In genomic region chr3:49630784-49631183, GRCh38 we compare ENCODE assay signal across 15 cellular contexts. TPM values are rescaled to one million over a fixed set of nuclear protein-coding genes. Genes with fewer than 3 reads are reported as not detected.
DNase-seq lines count a peak whose midpoint lies in the region; ATAC-seq, FAIRE-seq and TF ChIP-seq lines count a peak whose summit lies in the region.
"Had no signal": no experiment of that assay in that cellular context is flagged by ENCODE, and none has a peak within 500 bp of the region (broad histone marks: within the 10 kb centered on the region; RNA-seq: fewer than 3 reads in every experiment).

No MANE protein-coding gene starts in this region.

- peaks cover 14% of the 10 kb centered on the region for H3K36me3 Mint-ChIP-seq in neural crest cell (ENCODE audit: low read depth)
- H3K36me3 Mint-ChIP-seq: CD4-positive, CD25-positive, alpha-beta regulatory T cell had no signal

- H3K27ac Mint-ChIP-seq in neural crest cell (ENCODE audit: unreplicated experiment), result peak overlapping the region; percentile 75
- H3K27ac Mint-ChIP-seq: CD4-positive, CD25-positive, alpha-beta regulatory T cell had no signal

- H3K4me3 ChIP-seq in bronchial epithelial cell (ENCODE audit: low read depth, low read length), result no peak overlapping the region
- no peak overlapping the region for H3K4me3 ChIP-seq in pancreas
- H3K4me3 ChIP-seq in hepatocyte, result no peak overlapping the region
- H3K4me3 ChIP-seq: BLaER1 treated with 17β-estradiol and CSF1 and Interleukin-3, amounts not matched to agents 10 nM and 100 nM; GM23248 had no signal

- H3K4me3 Mint-ChIP-seq in neural crest cell, result no peak overlapping the region
- H3K4me3 Mint-ChIP-seq: CD4-positive, CD25-positive, alpha-beta regulatory T cell had no signal

- H4K20me1 ChIP-seq in hepatocyte (ENCODE audit: insufficient read depth, poor library complexity, severe bottlenecking), result no peaks in the 10 kb centered on the region
- H4K20me1 ChIP-seq: BLaER1 treated with 17β-estradiol and CSF1 and Interleukin-3, amounts not matched to agents 10 nM and 100 nM had no signal

- no peak for ATAC-seq in pancreas
- ATAC-seq in HG02798 (IDR thresholded peaks at IDR 0.05; ENCODE audit: poor library complexity, unreplicated experiment), result no peak
- ATAC-seq: HCT116 had no signal

- TF ChIP-seq CTCF in bronchial epithelial cell (IDR thresholded peaks at IDR 0.05; ENCODE audit: insufficient read depth, low read length, severe bottlenecking) (no peak), neural crest cell (conservative IDR thresholded peaks at IDR 0.05) (no peak), pancreas (IDR thresholded peaks at IDR 0.05) (no peak), hepatocyte (IDR thresholded peaks at IDR 0.05; ENCODE audit: poor library complexity) (no peak)

- intact Hi-C loops in pancreas (cut with DNase I), result no loop called here

- H3K4me1 Mint-ChIP-seq in neural crest cell, result no peaks in the 10 kb centered on the region
- H3K4me1 Mint-ChIP-seq: CD4-positive, CD25-positive, alpha-beta regulatory T cell had no signal

- 94 to 100% methylated on average over 1 of the region's 1 CpG for WGBS in pancreas, 2 donors
- WGBS in hepatocyte (ENCODE audit: low lambda C conversion rate, missing lambda C conversion rate), result 81% methylated on average over 1 of the region's 1 CpG

- no peak overlapping the region for H3K4me2 ChIP-seq in hepatocyte
- H3K4me2 ChIP-seq: BLaER1 treated with 17β-estradiol and CSF1 and Interleukin-3, amounts not matched to agents 10 nM and 100 nM had no signal

- DNase-seq in HT1080 (ENCODE audit: low read depth) (peak; percentile 28), NCI-H226 (peak; percentile 40), bronchial epithelial cell (ENCODE audit: low read depth) (peak; percentile 23), neural crest cell (ENCODE audit: low read depth, low spot score) (no peak), pancreas (no peak), hepatocyte (ENCODE audit: low spot score) (no peak)
- DNase-seq in activated naive CD4-positive, alpha-beta T cell (lab: John Stamatoyannopoulos, UW), result no peak
- DNase-seq: ACHN; CD4-positive, CD25-positive, alpha-beta regulatory T cell; DMS53; GM23248 had no signal

- FAIRE-seq in bronchial epithelial cell (lab: Jason Lieb, UNC), result peak; percentile 82
- FAIRE-seq in pancreas (lab: Jason Lieb, UNC), result no peak
- FAIRE-seq: H54 had no signal

- H3K27me3 Mint-ChIP-seq in neural crest cell (ENCODE audit: low read depth), result no peaks in the 10 kb centered on the region

- H3K4me1 ChIP-seq in pancreas, result no peaks in the 10 kb centered on the region
- H3K4me1 ChIP-seq in hepatocyte (ENCODE audit: insufficient read depth), result no peaks in the 10 kb centered on the region

- H3K9me3 Mint-ChIP-seq in neural crest cell, result peaks cover 14% of the 10 kb centered on the region
- H3K9me3 Mint-ChIP-seq: CD4-positive, CD25-positive, alpha-beta regulatory T cell had no signal

- no peaks in the 10 kb centered on the region for H3K36me3 ChIP-seq in bronchial epithelial cell (ENCODE audit: control insufficient read depth, insufficient read depth, low read length)
- H3K36me3 ChIP-seq in pancreas, result no peaks in the 10 kb centered on the region
- no peaks in the 10 kb centered on the region for H3K36me3 ChIP-seq in hepatocyte (replicated peaks; ENCODE audit: insufficient read depth, low read depth)
- H3K36me3 ChIP-seq: BLaER1 treated with 17β-estradiol and CSF1 and Interleukin-3, amounts not matched to agents 10 nM and 100 nM had no signal

- no peaks in the 10 kb centered on the region for H3K9me3 ChIP-seq in pancreas
- H3K9me3 ChIP-seq in hepatocyte (ENCODE audit: low read depth), result no peaks in the 10 kb centered on the region

- H3K27me3 ChIP-seq in bronchial epithelial cell (ENCODE audit: control insufficient read depth, insufficient read depth, low read length) (no peaks in the 10 kb centered on the region), pancreas (no peaks in the 10 kb centered on the region), hepatocyte (no peaks in the 10 kb centered on the region)
- H3K27me3 ChIP-seq: BLaER1 treated with 17β-estradiol and CSF1 and Interleukin-3, amounts not matched to agents 10 nM and 100 nM had no signal

- no peaks in the 10 kb centered on the region for H3K9me2 ChIP-seq in hepatocyte (replicated peaks; ENCODE audit: insufficient read depth)

- H3K27ac ChIP-seq in pancreas (no peak overlapping the region), hepatocyte (no peak overlapping the region)
- H3K27ac ChIP-seq: BLaER1 treated with 17β-estradiol and CSF1 and Interleukin-3, amounts not matched to agents 10 nM and 100 nM; GM23248 had no signal

- H2AFZ ChIP-seq in hepatocyte, result no peak overlapping the region
- H2AFZ ChIP-seq: GM23248 had no signal

- H3K79me2 ChIP-seq in hepatocyte, result no peaks in the 10 kb centered on the region

RNA-seq across cellular contexts. Expression of gene APEH, which starts 43.4 kb away (rescaled TPM):
- 154 and 163 TPM in 2 replicates for total RNA-seq in HT1080 (2014; rRNA removed; shearing (Covaris generic))
- polyA plus RNA-seq in HT1080 (2015; cell fraction: cytosol; rRNA removed), result 96.5 and 105 TPM in 2 replicates
- polyA plus RNA-seq in HT1080 (2015; cell fraction: nucleus; rRNA removed), result 168 and 202 TPM in 2 replicates
- total RNA-seq in bronchial epithelial cell (156 and 163 TPM in 2 replicates), neural crest cell (150 and 162 TPM in 2 replicates), pancreas (10 to 100 TPM; 41.2 to 57.3 (median 49.3) TPM), hepatocyte (120 and 125 TPM in 2 replicates)
- polyA plus RNA-seq in pancreas (10 to 100 TPM; 26.1 to 39.3 TPM), hepatocyte (138 and 148 TPM in 2 replicates)

RNA-seq across cellular contexts. Expression of gene MST1, which starts 58.5 kb away (rescaled TPM):
- total RNA-seq in HT1080 (2014; rRNA removed; shearing (Covaris generic)), result 1.1 and 1.6 TPM in 2 replicates
- 1.6 and 2.7 TPM in 2 replicates for polyA plus RNA-seq in HT1080 (2015; cell fraction: cytosol; rRNA removed)
- 81.2 and 89.8 TPM in 2 replicates for polyA plus RNA-seq in HT1080 (2015; cell fraction: nucleus; rRNA removed)
- total RNA-seq in bronchial epithelial cell (4.7 and 7.6 TPM in 2 replicates), neural crest cell (15.0 and 18.1 TPM in 2 replicates), pancreas (10 to 100 TPM; 17.2 to 36.5 (median 21.6) TPM), hepatocyte (90.3 and 116 TPM in 2 replicates)
- polyA plus RNA-seq in pancreas (100 to 1,000 TPM in 1 of 2 donors, 10 to 100 TPM in 1; 83.0 to 150 TPM), hepatocyte (137 and 158 TPM in 2 replicates)

RNA-seq across cellular contexts. Expression of gene RNF123, which starts 58.6 kb away (rescaled TPM):
- 19.3 and 24.4 TPM in 2 replicates for total RNA-seq in HT1080 (2014; rRNA removed; shearing (Covaris generic))
- polyA plus RNA-seq in HT1080 (2015; cell fraction: cytosol; rRNA removed), result 33.3 and 37.5 TPM in 2 replicates
- 83.4 and 88.1 TPM in 2 replicates for polyA plus RNA-seq in HT1080 (2015; cell fraction: nucleus; rRNA removed)
- 17.6 and 21.5 TPM in 2 replicates for total RNA-seq in bronchial epithelial cell
- total RNA-seq in neural crest cell, result 42.4 and 44.9 TPM in 2 replicates
- 10 to 100 TPM; 13.5 to 27.6 (median 18.3) TPM for total RNA-seq in pancreas
- 10 to 100 TPM; 21.8 to 24.3 TPM for polyA plus RNA-seq in pancreas
- 27.7 and 32.1 TPM in 2 replicates for total RNA-seq in hepatocyte
- polyA plus RNA-seq in hepatocyte, result 34.6 and 39.1 TPM in 2 replicates

Comparison
In these comparisons a context has a peak if more than half of its experiments do, and no peak if none do; other contexts are left out.
1. DNase-seq: peak in HT1080 (single experiment), NCI-H226 (single experiment) and bronchial epithelial cell (single experiment); none in neural crest cell (single experiment), activated naive CD4-positive, alpha-beta T cell (0 of 4), pancreas (0 of 6) and hepatocyte (single experiment).